Comparison of ENCODE assay signal across 22 cellular contexts in the genomic region with DNA sequence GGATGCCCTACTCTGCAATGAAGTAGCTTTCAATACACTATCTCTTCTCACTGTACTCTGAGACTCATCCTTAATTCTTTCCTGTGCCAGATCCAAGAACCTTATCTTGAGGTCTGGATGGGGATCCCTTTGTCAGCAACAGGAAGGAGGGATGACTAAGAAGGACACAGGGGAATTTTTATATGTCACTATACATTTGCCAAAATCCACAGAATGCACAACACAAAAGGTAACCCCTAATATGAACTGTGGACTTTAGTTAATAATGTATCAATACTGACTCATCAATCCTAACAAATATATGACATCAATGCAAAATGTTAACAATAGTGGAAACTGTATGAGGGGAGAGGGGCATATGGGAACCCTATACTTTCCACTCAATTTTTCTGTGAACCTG.
"Had no signal": no experiment of that assay in that cellular context is flagged by ENCODE, and none has a peak within 500 bp of the region (broad histone marks: within the 10 kb centered on the region; RNA-seq: fewer than 3 reads in every experiment).

No MANE protein-coding gene starts in this region.

- H3K4me3 Mint-ChIP-seq: activated CD4-positive, alpha-beta T cell treated with anti-CD3 and anti-CD28 coated beads, Interleukin-2, amount 10 ng/mL, durations not matched to agents 24 days and 14 days; activated CD8-positive, alpha-beta T cell treated with anti-CD3 and anti-CD28 coated beads for 36 hours; activated naive CD4-positive, alpha-beta T cell treated with anti-CD3 and anti-CD28 coated beads for 36 hours; activated T-cell treated with anti-CD3 and anti-CD28 coated beads, Interleukin-2, amount 50 U/mL, for 24 hours; dendritic cell treated with granulocyte-macrophage colony-stimulating factor and Interleukin-4, amounts not matched to agents 40 ng/mL and 50 ng/mL, for 4 days; natural killer cell; stimulated activated naive CD8-positive, alpha-beta T cell treated with anti-CD3 and anti-CD28 coated beads, Interleukin-15, Interleukin-2, amounts not matched to agents 100 ng/mL and 50 ng/mL, for 24 hours had no signal

- H3K27ac ChIP-seq: esophagus squamous epithelium, hepatocyte, lower lobe of right lung, ovary, psoas muscle, skin epidermis, tibial nerve, uterus had no signal

- H3K36me3 ChIP-seq: esophagus squamous epithelium, lower lobe of right lung, ovary, tibial nerve, uterus had no signal

- H3K27ac Mint-ChIP-seq: activated CD4-positive, alpha-beta T cell treated with anti-CD3 and anti-CD28 coated beads, Interleukin-2, amount 10 ng/mL, durations not matched to agents 24 days and 14 days; activated CD8-positive, alpha-beta T cell treated with anti-CD3 and anti-CD28 coated beads for 36 hours; activated naive CD4-positive, alpha-beta T cell treated with anti-CD3 and anti-CD28 coated beads for 36 hours; activated T-cell treated with anti-CD3 and anti-CD28 coated beads, Interleukin-2, amount 50 U/mL, for 24 hours; dendritic cell treated with granulocyte-macrophage colony-stimulating factor and Interleukin-4, amounts not matched to agents 40 ng/mL and 50 ng/mL, for 4 days; natural killer cell; stimulated activated naive CD8-positive, alpha-beta T cell treated with anti-CD3 and anti-CD28 coated beads, Interleukin-15, Interleukin-2, amounts not matched to agents 100 ng/mL and 50 ng/mL, for 24 hours had no signal

- H3K9me3 ChIP-seq: esophagus squamous epithelium, lower lobe of right lung, ovary, psoas muscle, tibial nerve, uterus had no signal

- H2AFZ ChIP-seq: hepatocyte had no signal

- ATAC-seq: activated CD8-positive, alpha-beta T cell treated with anti-CD3 and anti-CD28 coated beads for 36 hours; left colon; lower lobe of right lung; natural killer cell; psoas muscle; right cardiac atrium had no signal

- H3K27me3 Mint-ChIP-seq: activated CD4-positive, alpha-beta T cell treated with anti-CD3 and anti-CD28 coated beads, Interleukin-2, amount 10 ng/mL, durations not matched to agents 24 days and 14 days; activated CD8-positive, alpha-beta T cell treated with anti-CD3 and anti-CD28 coated beads for 36 hours; activated T-cell treated with anti-CD3 and anti-CD28 coated beads, Interleukin-2, amount 50 U/mL, for 24 hours; dendritic cell treated with granulocyte-macrophage colony-stimulating factor and Interleukin-4, amounts not matched to agents 40 ng/mL and 50 ng/mL, for 4 days; stimulated activated naive CD8-positive, alpha-beta T cell treated with anti-CD3 and anti-CD28 coated beads, Interleukin-15, Interleukin-2, amounts not matched to agents 100 ng/mL and 50 ng/mL, for 24 hours had no signal

- H3K36me3 Mint-ChIP-seq: natural killer cell had no signal

- H3K9me3 Mint-ChIP-seq: activated CD4-positive, alpha-beta T cell treated with anti-CD3 and anti-CD28 coated beads, Interleukin-2, amount 10 ng/mL, durations not matched to agents 24 days and 14 days; activated CD8-positive, alpha-beta T cell treated with anti-CD3 and anti-CD28 coated beads for 36 hours; activated naive CD4-positive, alpha-beta T cell treated with anti-CD3 and anti-CD28 coated beads for 36 hours; activated T-cell treated with anti-CD3 and anti-CD28 coated beads, Interleukin-2, amount 50 U/mL, for 24 hours; dendritic cell treated with granulocyte-macrophage colony-stimulating factor and Interleukin-4, amounts not matched to agents 40 ng/mL and 50 ng/mL, for 4 days; natural killer cell; stimulated activated naive CD8-positive, alpha-beta T cell treated with anti-CD3 and anti-CD28 coated beads, Interleukin-15, Interleukin-2, amounts not matched to agents 100 ng/mL and 50 ng/mL, for 24 hours had no signal

- H3K27me3 ChIP-seq: esophagus squamous epithelium, hepatocyte, ovary, tibial nerve, uterus had no signal

- H3K4me1 ChIP-seq: psoas muscle, uterus had no signal

- DNase-seq: activated CD4-positive, alpha-beta T cell treated with anti-CD3 and anti-CD28 coated beads, Interleukin-2, amount 10 ng/mL, durations not matched to agents 24 days and 14 days; activated CD8-positive, alpha-beta T cell treated with anti-CD3 and anti-CD28 coated beads for 36 hours; activated naive CD4-positive, alpha-beta T cell treated with anti-CD3 and anti-CD28 coated beads for 36 hours; activated T-cell treated with anti-CD3 and anti-CD28 coated beads, Interleukin-2, amount 50 U/mL, for 24 hours; aorta; effector memory CD4-positive, alpha-beta T cell; esophagus squamous epithelium; left colon; lower lobe of right lung; natural killer cell; ovary; psoas muscle; right cardiac atrium; stimulated activated CD4-positive, alpha-beta T cell treated with anti-CD3 and anti-CD28 coated beads, Interleukin-15, amount 100 ng/mL, for 24 hours; stimulated activated CD4-positive, alpha-beta T cell treated with anti-CD3 and anti-CD28 coated beads, Interleukin-2, amount 100 ng/mL, for 48 hours; T-helper 9 cell; uterus had no signal

- H3K4me2 ChIP-seq: hepatocyte had no signal

- H3K4me3 ChIP-seq: esophagus squamous epithelium, hepatocyte, lower lobe of right lung, ovary, psoas muscle, skin epidermis, tibial nerve, uterus had no signal
